In the genomic region with DNA sequence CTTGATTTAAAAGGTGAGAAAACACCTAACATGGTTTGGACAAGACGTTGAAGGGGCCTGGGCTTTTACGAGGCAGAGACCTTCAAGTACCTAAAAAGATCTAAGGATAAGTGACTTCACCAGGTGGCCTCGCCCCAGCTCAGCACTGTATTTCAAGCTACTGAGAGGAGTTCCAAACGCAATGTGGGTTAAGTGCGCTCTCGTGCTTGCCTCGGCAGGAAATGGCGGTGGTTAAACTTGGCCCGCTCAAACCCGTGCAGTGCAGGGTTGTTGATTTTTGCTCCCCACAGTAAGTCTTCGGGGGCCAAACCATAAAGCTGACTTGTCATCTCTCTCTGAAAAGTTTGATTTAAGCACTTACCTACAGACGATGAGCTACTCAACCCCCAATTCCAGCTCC, we compare ENCODE assay signal across 1 cellular context.
A peak's percentile ranks its signal among the peaks of the same experiment; 100 is the strongest.
TF ChIP-seq lines count a peak whose summit lies in the region.

No MANE protein-coding gene starts in this region.

TF ChIP-seq in GM12878, 131 proteins besides CTCF, POLR2A, EP300 and RAD21 (continued from another document):
- TF ChIP-seq, protein P1, sequence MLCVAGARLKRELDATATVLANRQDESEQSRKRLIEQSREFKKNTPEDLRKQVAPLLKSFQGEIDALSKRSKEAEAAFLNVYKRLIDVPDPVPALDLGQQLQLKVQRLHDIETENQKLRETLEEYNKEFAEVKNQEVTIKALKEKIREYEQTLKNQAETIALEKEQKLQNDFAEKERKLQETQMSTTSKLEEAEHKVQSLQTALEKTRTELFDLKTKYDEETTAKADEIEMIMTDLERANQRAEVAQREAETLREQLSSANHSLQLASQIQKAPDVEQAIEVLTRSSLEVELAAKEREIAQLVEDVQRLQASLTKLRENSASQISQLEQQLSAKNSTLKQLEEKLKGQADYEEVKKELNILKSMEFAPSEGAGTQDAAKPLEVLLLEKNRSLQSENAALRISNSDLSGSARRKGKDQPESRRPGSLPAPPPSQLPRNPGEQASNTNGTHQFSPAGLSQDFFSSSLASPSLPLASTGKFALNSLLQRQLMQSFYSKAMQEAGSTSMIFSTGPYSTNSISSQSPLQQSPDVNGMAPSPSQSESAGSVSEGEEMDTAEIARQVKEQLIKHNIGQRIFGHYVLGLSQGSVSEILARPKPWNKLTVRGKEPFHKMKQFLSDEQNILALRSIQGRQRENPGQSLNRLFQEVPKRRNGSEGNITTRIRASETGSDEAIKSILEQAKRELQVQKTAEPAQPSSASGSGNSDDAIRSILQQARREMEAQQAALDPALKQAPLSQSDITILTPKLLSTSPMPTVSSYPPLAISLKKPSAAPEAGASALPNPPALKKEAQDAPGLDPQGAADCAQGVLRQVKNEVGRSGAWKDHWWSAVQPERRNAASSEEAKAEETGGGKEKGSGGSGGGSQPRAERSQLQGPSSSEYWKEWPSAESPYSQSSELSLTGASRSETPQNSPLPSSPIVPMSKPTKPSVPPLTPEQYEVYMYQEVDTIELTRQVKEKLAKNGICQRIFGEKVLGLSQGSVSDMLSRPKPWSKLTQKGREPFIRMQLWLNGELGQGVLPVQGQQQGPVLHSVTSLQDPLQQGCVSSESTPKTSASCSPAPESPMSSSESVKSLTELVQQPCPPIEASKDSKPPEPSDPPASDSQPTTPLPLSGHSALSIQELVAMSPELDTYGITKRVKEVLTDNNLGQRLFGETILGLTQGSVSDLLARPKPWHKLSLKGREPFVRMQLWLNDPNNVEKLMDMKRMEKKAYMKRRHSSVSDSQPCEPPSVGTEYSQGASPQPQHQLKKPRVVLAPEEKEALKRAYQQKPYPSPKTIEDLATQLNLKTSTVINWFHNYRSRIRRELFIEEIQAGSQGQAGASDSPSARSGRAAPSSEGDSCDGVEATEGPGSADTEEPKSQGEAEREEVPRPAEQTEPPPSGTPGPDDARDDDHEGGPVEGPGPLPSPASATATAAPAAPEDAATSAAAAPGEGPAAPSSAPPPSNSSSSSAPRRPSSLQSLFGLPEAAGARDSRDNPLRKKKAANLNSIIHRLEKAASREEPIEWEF (IDR thresholded peaks at IDR 0.05; ENCODE audit: insufficient replicate concordance, low read depth, low read length): no peak
- TF ChIP-seq HDAC2 (IDR thresholded peaks at IDR 0.05) (no peak), ZSCAN29 (IDR thresholded peaks at IDR 0.05) (no peak), MEF2A (IDR thresholded peaks at IDR 0.05; ENCODE audit: insufficient read depth, low read depth, low read length) (0 out of 2 replicates have a peak, but pooled peaks have one; percentile 20), ZNF622 (IDR thresholded peaks at IDR 0.05) (no peak), TCF7 (IDR thresholded peaks at IDR 0.05; ENCODE audit: borderline replicate concordance) (0 out of 2 replicates have a peak, but pooled peaks have one; percentile 26), FOXK2 (IDR thresholded peaks at IDR 0.05) (no peak), DPF2 (IDR thresholded peaks at IDR 0.05) (no peak), RAD51 (IDR thresholded peaks at IDR 0.05) (no peak), MEF2B (IDR thresholded peaks at IDR 0.05; ENCODE audit: partially characterized antibody, poor library complexity, severe bottlenecking) (no peak), BHLHE40 (IDR thresholded peaks at IDR 0.05; ENCODE audit: borderline replicate concordance in 1 of 2, low read depth in 2 of 2, low read length in 1 of 2) (peak; percentile 20 to 55; a peak in 2 of 4 replicates), CHD2 (IDR thresholded peaks at IDR 0.05; ENCODE audit: borderline replicate concordance, low read depth, low read length) (no peak), IKZF2 (IDR thresholded peaks at IDR 0.05) (no peak), CBX3 (IDR thresholded peaks at IDR 0.05; ENCODE audit: borderline replicate concordance, low read depth) (no peak), RUNX3 (IDR thresholded peaks at IDR 0.05; ENCODE audit: low read length) (peak; percentile 88), ZNF207 (IDR thresholded peaks at IDR 0.05; ENCODE audit: borderline replicate concordance) (no peak), YY1 (IDR thresholded peaks at IDR 0.05; ENCODE audit: low read depth, low read length) (peak; percentile 82), EGR1 (IDR thresholded peaks at IDR 0.05; ENCODE audit: borderline replicate concordance in 1 of 2, low read depth in 2 of 2, low read length in 2 of 2) (0 out of 3 replicates have a peak, but pooled peaks of 1 of the 2 experiments have one; percentile 10), TCF3 (IDR thresholded peaks at IDR 0.05; ENCODE audit: borderline replicate concordance, insufficient read depth, low read depth, low read length) (no peak)
